Comparison of ENCODE assay signal across 21 cellular contexts in the genomic region with DNA sequence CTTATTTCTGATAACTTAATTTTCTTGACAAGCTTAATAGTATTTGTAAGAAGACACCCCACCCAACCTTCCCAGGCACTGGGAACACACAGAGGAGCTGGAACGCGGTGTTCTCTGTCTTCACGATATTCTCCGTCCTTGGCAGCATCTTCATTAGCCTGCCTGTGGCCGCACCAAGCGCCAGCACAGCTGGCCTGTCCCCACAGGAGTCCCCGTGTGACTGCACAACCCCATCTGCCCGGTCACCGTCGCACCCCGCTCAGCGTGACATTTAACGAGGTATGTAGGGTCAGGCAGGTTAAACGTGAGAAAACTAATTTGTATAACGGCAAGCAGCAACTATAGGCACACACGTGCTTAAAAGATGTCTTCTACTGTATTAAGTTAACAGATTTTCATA.
DNase-seq lines count a peak whose midpoint lies in the region; ATAC-seq, FAIRE-seq and TF ChIP-seq lines count a peak whose summit lies in the region.
"Had no signal": no experiment of that assay in that cellular context is flagged by ENCODE, and none has a peak within 500 bp of the region (broad histone marks: within the 10 kb centered on the region; RNA-seq: fewer than 3 reads in every experiment).

No MANE protein-coding gene starts in this region.

- H3K36me3 Mint-ChIP-seq in naive thymus-derived CD4-positive, alpha-beta T cell, result peaks cover 0 to 15% (median 0%) of the 10 kb centered on the region in 5 donors

- CTCF ChIA-PET in naive thymus-derived CD4-positive, alpha-beta T cell (lab: Charles Lee), result no interaction called here

- H3K4me1 Mint-ChIP-seq in naive thymus-derived CD4-positive, alpha-beta T cell, result peaks cover 0 to 3% (median 0%) of the 10 kb centered on the region in 7 donors

- H3K4me3 ChIP-seq in right atrium auricular region (no peak overlapping the region), kidney (ENCODE audit: low read length in 2 of 2) (no peak overlapping the region)
- H3K4me3 ChIP-seq in naive thymus-derived CD4-positive, alpha-beta T cell (ENCODE audit: low read length), result no peak overlapping the region
- H3K4me3 ChIP-seq: GM12878, GM23248, K562 had no signal

- no peaks in the 10 kb centered on the region for H3K9me3 ChIP-seq in right atrium auricular region
- H3K9me3 ChIP-seq in kidney (ENCODE audit: control insufficient read depth in 1 of 2, low read length in 2 of 2), result no peaks in the 10 kb centered on the region
- H3K9me3 ChIP-seq in naive thymus-derived CD4-positive, alpha-beta T cell (ENCODE audit: control insufficient read depth in 2 of 3, low read length in 3 of 3), result no peaks in the 10 kb centered on the region

- ATAC-seq in naive thymus-derived CD4-positive, alpha-beta T cell, result no peak
- ATAC-seq: GM12878, K562 had no signal

- no peak overlapping the region for H3K4me3 Mint-ChIP-seq in naive thymus-derived CD4-positive, alpha-beta T cell

- H3K36me3 ChIP-seq in right atrium auricular region (no peaks in the 10 kb centered on the region), kidney (ENCODE audit: control insufficient read depth in 1 of 2, insufficient read depth in 2 of 2, low read length in 2 of 2) (no peaks in the 10 kb centered on the region)
- no peaks in the 10 kb centered on the region for H3K36me3 ChIP-seq in naive thymus-derived CD4-positive, alpha-beta T cell (ENCODE audit: control insufficient read depth in 2 of 3, insufficient read depth in 3 of 3, low read length in 3 of 3)

- H3K27ac ChIP-seq in right atrium auricular region (no peak overlapping the region), kidney (ENCODE audit: low read depth in 2 of 2, low read length in 2 of 2) (no peak overlapping the region)
- no peak overlapping the region for H3K27ac ChIP-seq in naive thymus-derived CD4-positive, alpha-beta T cell (ENCODE audit: low read depth, low read length)
- H3K27ac ChIP-seq: GM23248 had no signal

- no peak for FAIRE-seq in kidney (lab: Jason Lieb, UNC)
- FAIRE-seq: A204.1, GM12878, K562, RCC 7860 had no signal

- TF ChIP-seq CTCF in right atrium auricular region (IDR thresholded peaks at IDR 0.05), result no peak
- TF ChIP-seq CTCF in kidney (IDR thresholded peaks at IDR 0.05; ENCODE audit: borderline replicate concordance, extremely low read depth, insufficient read depth), result no peak

- H3K27me3 Mint-ChIP-seq in naive thymus-derived CD4-positive, alpha-beta T cell, result no peaks in the 10 kb centered on the region

- DNase-seq in cardiac septum (ENCODE audit: low spot score) (peak; percentile 19), right atrium auricular region (ENCODE audit: low spot score) (no peak), kidney (peak; percentile 20), posterior vena cava (ENCODE audit: low spot score) (peak; percentile 73), NCI-H1048 (lab: John Stamatoyannopoulos, UW) (no peak), NCI-H510A (lab: John Stamatoyannopoulos, UW) (no peak), AG20443 (ENCODE audit: low spot score) (no peak)
- no peak for DNase-seq in naive thymus-derived CD4-positive, alpha-beta T cell
- DNase-seq: C1 segment of cervical spinal cord, DMS 273 treated with DMSO at 0.1 percent for 48 hours, GDM1, GM23248, MV-4-11, NCI-H1436, NCI-H2029, NCI-H2171 treated with DMSO at 0.1 percent for 48 hours, Right ventricle myocardium superior had no signal

- H3K9ac ChIP-seq in kidney (ENCODE audit: low read length in 2 of 2), result no peak overlapping the region
- H3K9ac ChIP-seq: GM23248 had no signal

- POLR2A ChIA-PET in naive thymus-derived CD4-positive, alpha-beta T cell (lab: Charles Lee), result no interaction called here

- no peak overlapping the region for H3K27ac Mint-ChIP-seq in naive thymus-derived CD4-positive, alpha-beta T cell

- H3K9me3 Mint-ChIP-seq in naive thymus-derived CD4-positive, alpha-beta T cell, result peaks cover 0 to 2% (median 0%) of the 10 kb centered on the region in 11 donors

- no peaks in the 10 kb centered on the region for H3K27me3 ChIP-seq in right atrium auricular region
- H3K27me3 ChIP-seq in naive thymus-derived CD4-positive, alpha-beta T cell (ENCODE audit: control insufficient read depth in 2 of 2, insufficient read depth in 2 of 2, low read length in 2 of 2), result no peaks in the 10 kb centered on the region

- intact Hi-C loops in cardiac septum (cut with DNase I), result no loop called here
- intact Hi-C loops in kidney (cut with DNase I), result no loop called here
- intact Hi-C loops in posterior vena cava (cut with DNase I), result no loop called here
- intact Hi-C loops in naive thymus-derived CD4-positive, alpha-beta T cell (cut with micrococcal nuclease), result no loop called here

- H3K4me1 ChIP-seq in right atrium auricular region (no peaks in the 10 kb centered on the region), kidney (ENCODE audit: control insufficient read depth in 1 of 2, insufficient read depth in 1 of 2, low read depth in 1 of 2, low read length in 2 of 2) (no peaks in the 10 kb centered on the region)
- H3K4me1 ChIP-seq in naive thymus-derived CD4-positive, alpha-beta T cell (ENCODE audit: control insufficient read depth in 2 of 2, insufficient read depth in 2 of 2, low read length in 2 of 2), result no peaks in the 10 kb centered on the region

Comparison
In these comparisons a context has a peak if more than half of its experiments do, and no peak if none do; other contexts are left out.
1. DNase-seq: peak in cardiac septum (single experiment), kidney (single experiment) and posterior vena cava (single experiment); none in right atrium auricular region (single experiment), naive thymus-derived CD4-positive, alpha-beta T cell (0 of 9), NCI-H1048 (single experiment), NCI-H510A (single experiment) and AG20443 (single experiment).